In the genomic region with DNA sequence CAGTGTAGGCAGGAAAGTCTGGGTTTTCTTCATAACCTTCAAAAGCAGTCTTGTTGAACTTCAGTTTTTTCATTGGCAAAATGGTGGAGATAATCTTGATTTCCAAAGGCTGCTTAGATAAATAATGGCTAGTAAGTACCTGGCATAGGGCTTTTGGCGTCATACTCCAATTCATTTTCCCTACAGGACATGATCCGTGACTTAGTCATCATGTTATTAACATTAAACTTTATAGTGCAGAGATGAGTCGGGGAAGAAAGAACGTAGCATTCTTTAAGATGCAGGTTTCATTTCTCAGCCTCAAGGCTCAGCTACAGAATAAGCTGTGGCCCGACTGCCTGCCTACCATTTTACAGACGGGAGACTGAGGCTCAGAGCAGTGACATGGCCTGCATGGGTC, we compare ENCODE assay signal across 18 cellular contexts.
DNase-seq lines count a peak whose midpoint lies in the region; ATAC-seq and TF ChIP-seq lines count a peak whose summit lies in the region.
"Had no signal": no experiment of that assay in that cellular context is flagged by ENCODE, and none has a peak within 500 bp of the region (broad histone marks: within the 10 kb centered on the region; RNA-seq: fewer than 3 reads in every experiment).

No MANE protein-coding gene starts in this region.

- H3K4me1 ChIP-seq in ACC112 (ENCODE audit: control insufficient read depth, insufficient read depth, low read length, unreplicated experiment), result peaks cover 37% of the 10 kb centered on the region

- peak overlapping the region; percentile 82 for H3K27ac ChIP-seq in ACC112 (ENCODE audit: low read depth, low read length)
- H3K27ac ChIP-seq: A549 had no signal

- H2AFZ ChIP-seq in ACC112 (ENCODE audit: low read length, unreplicated experiment), result no peak overlapping the region

- intact Hi-C loops in activated T-helper 1 cell treated with anti-CD3 and anti-CD28 coated beads, Interleukin-12 subunit alpha, Interleukin-12 subunit beta, Interleukin-2, Interleukin-4 antibody, amounts not matched to agents 30 ng/mL and 10 ng/mL and 1 ng/mL, durations not matched to agents 14 hours and 24 hours and 36 hours (cut with micrococcal nuclease), result no loop called here

- H3K4me3 ChIP-seq in ACC112 (ENCODE audit: low read depth, low read length) (peak overlapping the region; percentile 51; the same call in 1 of the 2 replicates), fibroblast of the aortic adventitia (ENCODE audit: low read depth, low read length) (no peak overlapping the region)
- H3K4me3 ChIP-seq: A549, esophagus squamous epithelium had no signal

- no peaks in the 10 kb centered on the region for H3K4me1 Mint-ChIP-seq in activated T-helper 1 cell treated with anti-CD3 and anti-CD28 coated beads, Interleukin-12 subunit alpha, Interleukin-12 subunit beta, Interleukin-2, Interleukin-4 antibody, amounts not matched to agents 30 ng/mL and 10 ng/mL and 1 ng/mL, durations not matched to agents 14 hours and 24 hours and 36 hours (ENCODE audit: low read depth)

- ATAC-seq in HG03039 (IDR thresholded peaks at IDR 0.05; ENCODE audit: unreplicated experiment) (no peak), GM19467 (IDR thresholded peaks at IDR 0.05; ENCODE audit: unreplicated experiment) (no peak)

- H3K27ac Mint-ChIP-seq in activated T-helper 1 cell treated with anti-CD3 and anti-CD28 coated beads, Interleukin-12 subunit alpha, Interleukin-12 subunit beta, Interleukin-2, Interleukin-4 antibody, amounts not matched to agents 30 ng/mL and 10 ng/mL and 1 ng/mL, durations not matched to agents 14 hours and 24 hours and 36 hours, result no peak overlapping the region
- H3K27ac Mint-ChIP-seq: activated naive CD8-positive, alpha-beta T cell treated with anti-CD3 and anti-CD28 coated beads for 36 hours had no signal

- H3K27me3 ChIP-seq in ACC112 (ENCODE audit: insufficient read depth, low read length), result no peaks in the 10 kb centered on the region
- H3K27me3 ChIP-seq: esophagus squamous epithelium had no signal

- no peaks in the 10 kb centered on the region for H3K9me3 Mint-ChIP-seq in activated T-helper 1 cell treated with anti-CD3 and anti-CD28 coated beads, Interleukin-12 subunit alpha, Interleukin-12 subunit beta, Interleukin-2, Interleukin-4 antibody, amounts not matched to agents 30 ng/mL and 10 ng/mL and 1 ng/mL, durations not matched to agents 14 hours and 24 hours and 36 hours
- H3K9me3 Mint-ChIP-seq: activated naive CD8-positive, alpha-beta T cell treated with anti-CD3 and anti-CD28 coated beads for 36 hours had no signal

- peaks cover 6% of the 10 kb centered on the region for H3K36me3 Mint-ChIP-seq in activated T-helper 1 cell treated with anti-CD3 and anti-CD28 coated beads, Interleukin-12 subunit alpha, Interleukin-12 subunit beta, Interleukin-2, Interleukin-4 antibody, amounts not matched to agents 30 ng/mL and 10 ng/mL and 1 ng/mL, durations not matched to agents 14 hours and 24 hours and 36 hours (ENCODE audit: low read depth)

- TF ChIP-seq CTCF in fibroblast of the aortic adventitia (IDR thresholded peaks at IDR 0.05; ENCODE audit: insufficient read depth, low read length), result no peak

- no peak overlapping the region for H3K4me3 Mint-ChIP-seq in activated T-helper 1 cell treated with anti-CD3 and anti-CD28 coated beads, Interleukin-12 subunit alpha, Interleukin-12 subunit beta, Interleukin-2, Interleukin-4 antibody, amounts not matched to agents 30 ng/mL and 10 ng/mL and 1 ng/mL, durations not matched to agents 14 hours and 24 hours and 36 hours
- H3K4me3 Mint-ChIP-seq: activated naive CD8-positive, alpha-beta T cell treated with anti-CD3 and anti-CD28 coated beads for 36 hours had no signal

- DNase-seq in HPDE6-E6E7 (ENCODE audit: extremely low spot score) (peak; percentile 65), amniotic epithelial cell (ENCODE audit: low read depth) (peak; percentile 86), fibroblast of the aortic adventitia (ENCODE audit: low read depth) (peak; percentile 82), ecto neural progenitor cell (ENCODE audit: low spot score) (no peak)
- DNase-seq in activated T-helper 1 cell treated with anti-CD3 and anti-CD28 coated beads, Interleukin-12 subunit alpha, Interleukin-12 subunit beta, Interleukin-2, Interleukin-4 antibody, amounts not matched to agents 30 ng/mL and 10 ng/mL and 1 ng/mL, durations not matched to agents 14 hours and 24 hours and 36 hours (ENCODE audit: low spot score), result no peak
- DNase-seq: activated naive CD8-positive, alpha-beta T cell treated with anti-CD3 and anti-CD28 coated beads for 36 hours; Caco-2; esophagus squamous epithelium; KG1; NCI-H1436; NCI-H446; OCI-M1; small intestine; stimulated activated naive CD4-positive, alpha-beta T cell treated with Interleukin-2 at 50 U/mL for 16 hours had no signal

- H3K27me3 Mint-ChIP-seq in activated T-helper 1 cell treated with anti-CD3 and anti-CD28 coated beads, Interleukin-12 subunit alpha, Interleukin-12 subunit beta, Interleukin-2, Interleukin-4 antibody, amounts not matched to agents 30 ng/mL and 10 ng/mL and 1 ng/mL, durations not matched to agents 14 hours and 24 hours and 36 hours (ENCODE audit: insufficient read depth), result no peaks in the 10 kb centered on the region
- H3K27me3 Mint-ChIP-seq: activated naive CD8-positive, alpha-beta T cell treated with anti-CD3 and anti-CD28 coated beads for 36 hours had no signal

- H3K36me3 ChIP-seq in ACC112 (ENCODE audit: insufficient read depth, low read length), result peaks cover 4% of the 10 kb centered on the region; the same call in 1 of the 2 replicates

- H3K79me2 ChIP-seq in ACC112 (ENCODE audit: control insufficient read depth, insufficient read depth, low read length, unreplicated experiment), result no peaks in the 10 kb centered on the region

Comparison
In these comparisons a context has a peak if more than half of its experiments do, and no peak if none do; other contexts are left out.
1. DNase-seq: peak in HPDE6-E6E7 (single experiment), amniotic epithelial cell (single experiment) and fibroblast of the aortic adventitia (single experiment); none in activated T-helper 1 cell treated with anti-CD3 and anti-CD28 coated beads, Interleukin-12 subunit alpha, Interleukin-12 subunit beta, Interleukin-2, Interleukin-4 antibody, amounts not matched to agents 30 ng/mL and 10 ng/mL and 1 ng/mL, durations not matched to agents 14 hours and 24 hours and 36 hours (single experiment) and ecto neural progenitor cell (single experiment).